Comparison of ENCODE assay signal across 18 cellular contexts in genomic region chr9:87665516-87665915, GRCh38.
"Had no signal": no experiment of that assay in that cellular context is flagged by ENCODE, and none has a peak within 500 bp of the region (broad histone marks: within the 10 kb centered on the region; RNA-seq: fewer than 3 reads in every experiment).

No MANE protein-coding gene starts in this region.

- H3K4me1 Mint-ChIP-seq: immature natural killer cell had no signal

- H3K27me3 ChIP-seq: dorsolateral prefrontal cortex, esophagus muscularis mucosa, gastrocnemius medialis, hepatocyte, left lung had no signal

- H3K27ac Mint-ChIP-seq: immature natural killer cell had no signal

- H3K4me3 Mint-ChIP-seq: immature natural killer cell had no signal

- ATAC-seq: gastrocnemius medialis, left cardiac atrium, left lung, left ventricle myocardium superior, lower lobe of right lung had no signal

- H3K4me3 ChIP-seq: coronary artery, dorsolateral prefrontal cortex, esophagus muscularis mucosa, gastrocnemius medialis, hepatocyte, left lung, lower lobe of right lung had no signal

- H3K4me1 ChIP-seq: gastrocnemius medialis, left lung had no signal

- DNase-seq: dermis blood vessel endothelial cell; dorsolateral prefrontal cortex; effector CD4-positive, alpha-beta T cell; effector memory CD4-positive, alpha-beta T cell; foreskin fibroblast; foreskin melanocyte; gastrocnemius medialis; glutamatergic neuron; immature natural killer cell; left cardiac atrium; left lung; left ventricle myocardium superior; lower lobe of right lung; mesenchymal stem cell; midbrain had no signal

- H3K36me3 ChIP-seq: gastrocnemius medialis had no signal

- H3K27ac ChIP-seq: coronary artery, dorsolateral prefrontal cortex, esophagus muscularis mucosa, gastrocnemius medialis, hepatocyte, left lung, lower lobe of right lung had no signal

- H3K36me3 Mint-ChIP-seq: immature natural killer cell had no signal

- H3K9me3 ChIP-seq: gastrocnemius medialis had no signal
